In genomic region chr14:105421723-105422615, GRCh38 we compare ENCODE assay signal across 9 cellular contexts. TPM values are rescaled to one million over a fixed set of nuclear protein-coding genes. Genes with fewer than 3 reads are reported as not detected.
DNase-seq lines count a peak whose midpoint lies in the region; ATAC-seq, FAIRE-seq and TF ChIP-seq lines count a peak whose summit lies in the region.
"Had no signal": no experiment of that assay in that cellular context is flagged by ENCODE, and none has a peak within 500 bp of the region (broad histone marks: within the 10 kb centered on the region; RNA-seq: fewer than 3 reads in every experiment).

No MANE protein-coding gene starts in this region.

- H2AFZ ChIP-seq in neural cell (ENCODE audit: low read depth, low read length): no peak overlapping the region

- no peaks in the 10 kb centered on the region for H4K20me1 ChIP-seq in neural cell (ENCODE audit: insufficient read depth)

- H3F3A ChIP-seq in neural cell (ENCODE audit: insufficient read depth, low read length, poor library complexity, severe bottlenecking): peaks cover 4% of the 10 kb centered on the region

- H3K9me3 ChIP-seq in KOPT-K1 (ENCODE audit: insufficient read depth, low read length, poor library complexity, severe bottlenecking) (no peaks in the 10 kb centered on the region), neural cell (ENCODE audit: low read length) (no peaks in the 10 kb centered on the region)

- peaks cover 46% of the 10 kb centered on the region for H3K36me3 ChIP-seq in KOPT-K1 (ENCODE audit: insufficient read depth, low read length)
- no peaks in the 10 kb centered on the region for H3K36me3 ChIP-seq in neural cell (ENCODE audit: insufficient read depth, low read length)

- TF ChIP-seq CTCF in C4-2B (conservative IDR thresholded peaks at IDR 0.05) (no peak), coronary artery (IDR thresholded peaks at IDR 0.05) (no peak), neural cell (IDR thresholded peaks at IDR 0.05; ENCODE audit: poor library complexity, severe bottlenecking) (no peak)

- TF ChIP-seq RAD21 in neural cell (conservative IDR thresholded peaks at IDR 0.05): no peak

- no peaks in the 10 kb centered on the region for H3K27me3 ChIP-seq in neural cell (ENCODE audit: insufficient read depth, low read depth, low read length)

- peaks cover 39% of the 10 kb centered on the region for H3K79me2 ChIP-seq in neural cell (replicated peaks; ENCODE audit: insufficient read depth, low read length)

- DNase-seq in coronary artery (ENCODE audit: low spot score) (no peak), DMS114 treated with DMSO at 0.1 percent for 48 hours (lab: John Stamatoyannopoulos, UW; ENCODE audit: unreplicated experiment) (no peak), GM19239 (ENCODE audit: insufficient read length, low spot score) (no peak)
- DNase-seq in stimulated activated CD4-positive, alpha-beta T cell treated with anti-CD3 and anti-CD28 coated beads, Interleukin-2, amount 100 ng/mL, for 24 hours: no peak
- DNase-seq: small intestine had no signal

- H3K9ac ChIP-seq in neural cell (ENCODE audit: low read length): peak overlapping the region; percentile 72

- no peak for ATAC-seq in HG02610 (IDR thresholded peaks at IDR 0.05; ENCODE audit: unreplicated experiment)

- H3K27ac ChIP-seq in C4-2B (peak overlapping the region; percentile 80), KOPT-K1 (ENCODE audit: low read depth, low read length, poor library complexity, severe bottlenecking) (peak overlapping the region; percentile 84), coronary artery (peak overlapping the region; percentile 25 to 91), neural cell (ENCODE audit: low read length) (no peak overlapping the region)

- TF ChIP-seq EP300 in neural cell (conservative IDR thresholded peaks at IDR 0.05; ENCODE audit: poor library complexity, severe bottlenecking): no peak

- H3K4me3 ChIP-seq in coronary artery: peak overlapping the region; percentile 95
- H3K4me3 ChIP-seq in neural cell (ENCODE audit: low read length): peak overlapping the region; percentile 86

- no peak overlapping the region for H3K4me2 ChIP-seq in neural cell (ENCODE audit: low read length)

- no peak for FAIRE-seq in GM19239 (lab: Jason Lieb, UNC)
- FAIRE-seq: small intestine had no signal

- H3K9me2 ChIP-seq in neural cell (ENCODE audit: insufficient read depth, low read length): no peaks in the 10 kb centered on the region

TF ChIP-seq in neural cell, 6 proteins besides CTCF, POLR2A, EP300 and RAD21:
- TF ChIP-seq POLR2AphosphoS5 (IDR thresholded peaks at IDR 0.05) (no peak), REST (IDR thresholded peaks at IDR 0.05; ENCODE audit: borderline replicate concordance) (no peak), TAF1 (IDR thresholded peaks at IDR 0.05; ENCODE audit: low read depth) (no peak), MXI1 (conservative IDR thresholded peaks at IDR 0.05; ENCODE audit: poor library complexity, severe bottlenecking) (no peak), EZH2 (IDR thresholded peaks at IDR 0.05; ENCODE audit: borderline replicate concordance, insufficient read depth, low read length, poor library complexity, severe bottlenecking) (no peak), SMC3 (conservative IDR thresholded peaks at IDR 0.05; ENCODE audit: poor library complexity) (no peak)

RNA-seq across cellular contexts. Expression of gene MTA1, which starts 2.3 kb away (rescaled TPM):
- 94.0 and 101 TPM in 2 replicates for polyA plus RNA-seq in neural cell
- 80.9 and 90.3 TPM in 2 replicates for polyA minus RNA-seq in neural cell

RNA-seq across cellular contexts. Expression of gene TEX22, which starts 23.6 kb away (rescaled TPM):
- 0.22 TPM in 1 of 2 replicates, not detected in the other for polyA plus RNA-seq in neural cell
- polyA minus RNA-seq in neural cell: 0.69 TPM in 1 of 2 replicates, not detected in the other

RNA-seq across cellular contexts. Expression of gene CRIP2, which starts 52.7 kb away (rescaled TPM):
- 214 and 258 TPM in 2 replicates for polyA plus RNA-seq in neural cell
- polyA minus RNA-seq in neural cell: 85.4 and 87.6 TPM in 2 replicates
